Comparison of ENCODE assay signal across 8 cellular contexts in genomic region chr2:196926562-196927317, GRCh38. TPM values are rescaled to one million over a fixed set of nuclear protein-coding genes. Genes with fewer than 3 reads are reported as not detected.
DNase-seq lines count a peak whose midpoint lies in the region; ATAC-seq, FAIRE-seq and TF ChIP-seq lines count a peak whose summit lies in the region.

Gene PGAP1 (minus strand): TSS chr2:196926707. CDS start chr2:196926616, 91 bp downstream.

- H3K36me3 ChIP-seq in DOHH2 (ENCODE audit: control insufficient read depth, low read length) (no peaks in the 10 kb centered on the region), GM23248 (ENCODE audit: low read depth) (no peaks in the 10 kb centered on the region), Karpas-422 (ENCODE audit: insufficient read depth, low read length) (no peaks in the 10 kb centered on the region)

- H3K36me3 Mint-ChIP-seq in activated T-helper 17 cell treated with anti-CD3 and anti-CD28 coated beads, Interleukin-2, amount 50 U/mL, for 72 hours (ENCODE audit: low read depth): peaks cover 25% of the 10 kb centered on the region
- H3K36me3 Mint-ChIP-seq in naive thymus-derived CD8-positive, alpha-beta T cell: no peaks in the 10 kb centered on the region

- H3K27ac ChIP-seq in DOHH2 (ENCODE audit: low read depth, low read length) (peak within 1 kb of the TSS; percentile 16; the same call in 1 of the 2 replicates), GM23248 (peak within 1 kb of the TSS; percentile 71), Karpas-422 (ENCODE audit: low read length) (peak within 1 kb of the TSS; percentile 62)

- peak; percentile 96 for DNase-seq in GM23248
- peak; percentile 95 for DNase-seq in Karpas-422
- peak; percentile 78 for DNase-seq in RCC 7860 (ENCODE audit: low spot score)
- DNase-seq in fibroblast of mammary gland (ENCODE audit: low read depth): peak; percentile 86
- DNase-seq in naive thymus-derived CD8-positive, alpha-beta T cell: peak; percentile 68 to 89 (median 79)
- peak; percentile 42 to 77 (median 68) for DNase-seq in stimulated activated naive CD4-positive, alpha-beta T cell (lab: John Stamatoyannopoulos, UW)

- H3K4me2 ChIP-seq in DOHH2 (ENCODE audit: low read length): peak within 1 kb of the TSS; percentile 97
- H3K4me2 ChIP-seq in GM23248 (ENCODE audit: unreplicated experiment): peak within 1 kb of the TSS; percentile 99
- H3K4me2 ChIP-seq in Karpas-422 (ENCODE audit: low read depth, low read length, poor library complexity, severe bottlenecking): peak within 1 kb of the TSS; percentile 81

- H3K27me3 ChIP-seq in DOHH2 (ENCODE audit: control insufficient read depth, low read length): peaks cover 11% of the 10 kb centered on the region
- H3K27me3 ChIP-seq in GM23248 (replicated peaks; ENCODE audit: insufficient read depth): no peaks in the 10 kb centered on the region
- no peaks in the 10 kb centered on the region for H3K27me3 ChIP-seq in Karpas-422 (ENCODE audit: low read length)

- H3K4me3 Mint-ChIP-seq in activated T-helper 17 cell treated with anti-CD3 and anti-CD28 coated beads, Interleukin-2, amount 50 U/mL, for 72 hours: peak within 1 kb of the TSS; percentile 98
- H3K4me3 Mint-ChIP-seq in naive thymus-derived CD8-positive, alpha-beta T cell: peak within 1 kb of the TSS; percentile 91 to 99 (median 96)

- H3K79me2 ChIP-seq in DOHH2 (ENCODE audit: control insufficient read depth, low read length) (peaks cover 29% of the 10 kb centered on the region), GM23248 (ENCODE audit: insufficient read depth) (peaks cover 43% of the 10 kb centered on the region), Karpas-422 (ENCODE audit: low read length) (peaks cover 47% of the 10 kb centered on the region)

- peak within 1 kb of the TSS; percentile 97 for H3K4me3 ChIP-seq in DOHH2 (ENCODE audit: low read length)
- peak within 1 kb of the TSS; percentile 100 for H3K4me3 ChIP-seq in GM23248
- H3K4me3 ChIP-seq in Karpas-422 (ENCODE audit: low read length): peak within 1 kb of the TSS; percentile 86
- peak within 1 kb of the TSS; percentile 91 for H3K4me3 ChIP-seq in fibroblast of mammary gland (ENCODE audit: control insufficient read depth, low read depth, low read length)

- WGBS in GM23248 (ENCODE audit: low coverage in 1 of 2, low lambda C conversion rate in 2 of 2, missing lambda C conversion rate in 2 of 2), 2 experiments: 0 to 1% methylated on average over 47 to 61 of the region's 61 CpGs

- POLR2A ChIA-PET in naive thymus-derived CD8-positive, alpha-beta T cell (lab: Charles Lee): interaction anchor here (0.5 to 4.4 kb wide), 9 partner anchors 9 to 1269 kb away, joined by 3 to 17 read pairs (median 3); partner anchors contain the start of genes GTF3C3 and SF3B1

- peak within 1 kb of the TSS; percentile 99 for H3K27ac Mint-ChIP-seq in activated T-helper 17 cell treated with anti-CD3 and anti-CD28 coated beads, Interleukin-2, amount 50 U/mL, for 72 hours
- H3K27ac Mint-ChIP-seq in naive thymus-derived CD8-positive, alpha-beta T cell: peak within 1 kb of the TSS; percentile 87 to 97 (median 92)

- peak within 1 kb of the TSS; percentile 100 for H2AFZ ChIP-seq in GM23248
- H2AFZ ChIP-seq in Karpas-422 (ENCODE audit: low read length): peak within 1 kb of the TSS; percentile 87

- ATAC-seq in activated T-helper 17 cell treated with anti-CD3 and anti-CD28 coated beads, Interleukin-2, amount 50 U/mL, for 72 hours (replicated peaks): peak; percentile 84
- peak; percentile 83 to 89 for ATAC-seq in naive thymus-derived CD8-positive, alpha-beta T cell

- in situ Hi-C loops in GM23248 (cut with MboI): no loop called here

- H3K4me1 ChIP-seq in DOHH2 (ENCODE audit: control insufficient read depth, low read length): peaks cover 30% of the 10 kb centered on the region
- peaks cover 19% of the 10 kb centered on the region for H3K4me1 ChIP-seq in GM23248 (ENCODE audit: insufficient read depth)
- peaks cover 32% of the 10 kb centered on the region for H3K4me1 ChIP-seq in Karpas-422 (ENCODE audit: low read length)

- H4K20me1 ChIP-seq in DOHH2 (ENCODE audit: control insufficient read depth, insufficient read depth, low read depth, low read length) (no peaks in the 10 kb centered on the region), GM23248 (ENCODE audit: insufficient read depth) (no peaks in the 10 kb centered on the region), Karpas-422 (ENCODE audit: insufficient read depth, low read depth, low read length) (no peaks in the 10 kb centered on the region)

- H3K9me3 ChIP-seq in DOHH2 (ENCODE audit: control insufficient read depth, insufficient read depth, low read length) (no peaks in the 10 kb centered on the region), GM23248 (ENCODE audit: low read depth) (no peaks in the 10 kb centered on the region), Karpas-422 (ENCODE audit: low read length) (no peaks in the 10 kb centered on the region)

- H3K9me2 ChIP-seq in DOHH2 (replicated peaks; ENCODE audit: control insufficient read depth, low read length): no peaks in the 10 kb centered on the region
- no peaks in the 10 kb centered on the region for H3K9me2 ChIP-seq in GM23248 (ENCODE audit: insufficient read depth)
- H3K9me2 ChIP-seq in Karpas-422 (replicated peaks; ENCODE audit: insufficient read depth, low read length): no peaks in the 10 kb centered on the region

- no peaks in the 10 kb centered on the region for H3K9me3 Mint-ChIP-seq in activated T-helper 17 cell treated with anti-CD3 and anti-CD28 coated beads, Interleukin-2, amount 50 U/mL, for 72 hours
- no peaks in the 10 kb centered on the region for H3K9me3 Mint-ChIP-seq in naive thymus-derived CD8-positive, alpha-beta T cell

- peaks cover 23% of the 10 kb centered on the region for H3K4me1 Mint-ChIP-seq in activated T-helper 17 cell treated with anti-CD3 and anti-CD28 coated beads, Interleukin-2, amount 50 U/mL, for 72 hours
- peaks cover 17 to 42% (median 34%) of the 10 kb centered on the region in 4 donors for H3K4me1 Mint-ChIP-seq in naive thymus-derived CD8-positive, alpha-beta T cell

- H3K27me3 Mint-ChIP-seq in activated T-helper 17 cell treated with anti-CD3 and anti-CD28 coated beads, Interleukin-2, amount 50 U/mL, for 72 hours: no peaks in the 10 kb centered on the region
- H3K27me3 Mint-ChIP-seq in naive thymus-derived CD8-positive, alpha-beta T cell: peaks cover 0 to 3% (median 0%) of the 10 kb centered on the region in 5 donors

- H3F3A ChIP-seq in DOHH2 (ENCODE audit: control insufficient read depth, insufficient read depth) (no peaks in the 10 kb centered on the region), GM23248 (ENCODE audit: insufficient read depth) (peaks cover 22% of the 10 kb centered on the region)

- FAIRE-seq in RCC 7860 (lab: Jason Lieb, UNC): no peak

- H3K9ac ChIP-seq in GM23248: peak within 1 kb of the TSS; percentile 94
- peak within 1 kb of the TSS; percentile 85 for H3K9ac ChIP-seq in Karpas-422 (ENCODE audit: low read length)

- TF ChIP-seq CTCF in DOHH2 (IDR thresholded peaks at IDR 0.05; ENCODE audit: low read depth, low read length, poor library complexity, severe bottlenecking) (no peak), fibroblast of mammary gland (conservative IDR thresholded peaks at IDR 0.05; ENCODE audit: control insufficient read depth, insufficient read depth, low read depth, low read length) (no peak)

RNA-seq across cellular contexts. Expression of gene PGAP1, which starts in this region (rescaled TPM):
- total RNA-seq in GM23248 (2014; rRNA removed; shearing (Covaris generic)): 5.6 and 6.3 TPM in 2 replicates
- polyA plus RNA-seq in GM23248 (2016; fragmentation: Nextera tagmentation; extraction: Ambion mirVana): 2.4 and 2.5 TPM in 2 replicates
- total RNA-seq in Karpas-422 (2014; rRNA removed; shearing (Covaris generic); ENCODE audit: low replicate concordance): 6.5 and 22.4 TPM in 2 replicates
- 10 to 100 TPM; 41.6 to 44.8 TPM for total RNA-seq in activated T-helper 17 cell treated with anti-CD3 and anti-CD28 coated beads, Interleukin-2, amount 50 U/mL, for 72 hours
- 1 to 10 TPM; 7.5 to 9.7 TPM for total RNA-seq in naive thymus-derived CD8-positive, alpha-beta T cell
- 1 to 10 TPM in 1 of 3 donors, under 1 TPM in 2; 0.64 to 1.6 (median 0.67) TPM for polyA plus RNA-seq in naive thymus-derived CD8-positive, alpha-beta T cell

Comparison
In these comparisons a context has a peak if more than half of its experiments do, and no peak if none do; other contexts are left out.
1. Peak in every context shown above with its lines: DNase-seq, ATAC-seq, H3K4me3 ChIP-seq and H3K27ac ChIP-seq.
2. H3K27ac ChIP-seq: peak in every context shown above with its lines; median percentile 71 in GM23248; 62 in Karpas-422; 16 in DOHH2.